Comparison of ENCODE assay signal across 23 cellular contexts in genomic region chr11:8361206-8361605, GRCh38.
"Had no signal": no experiment of that assay in that cellular context is flagged by ENCODE, and none has a peak within 500 bp of the region (broad histone marks: within the 10 kb centered on the region; RNA-seq: fewer than 3 reads in every experiment).

No MANE protein-coding gene starts in this region.

- H3K27me3 Mint-ChIP-seq: stimulated activated naive CD8-positive, alpha-beta T cell treated with anti-CD3 and anti-CD28 coated beads, Interleukin-15, Interleukin-2, amounts not matched to agents 100 ng/mL and 50 ng/mL, for 24 hours had no signal

- H3K4me1 Mint-ChIP-seq: immature natural killer cell; naive thymus-derived CD4-positive, alpha-beta T cell; stimulated activated effector memory CD8-positive, alpha-beta T cell treated with anti-CD3 and anti-CD28 coated beads, Interleukin-12 subunit alpha, Interleukin-12 subunit beta, amount 100 ng/mL, for 72 hours had no signal

- H3K27ac Mint-ChIP-seq: immature natural killer cell; memory B cell; naive thymus-derived CD4-positive, alpha-beta T cell; natural killer cell treated with Interleukin-12 subunit alpha and Interleukin-12 subunit beta and Interleukin-15 and Interleukin-18, amount 100 ng/mL, for 72 hours; stimulated activated effector memory CD8-positive, alpha-beta T cell treated with anti-CD3 and anti-CD28 coated beads, Interleukin-12 subunit alpha, Interleukin-12 subunit beta, amount 100 ng/mL, for 72 hours; stimulated activated naive CD8-positive, alpha-beta T cell treated with anti-CD3 and anti-CD28 coated beads, Interleukin-15, Interleukin-2, amounts not matched to agents 100 ng/mL and 50 ng/mL, for 24 hours had no signal

- H3K9me3 Mint-ChIP-seq: memory B cell; naive thymus-derived CD4-positive, alpha-beta T cell; natural killer cell treated with Interleukin-12 subunit alpha and Interleukin-12 subunit beta and Interleukin-15 and Interleukin-18, amount 100 ng/mL, for 72 hours; stimulated activated effector memory CD8-positive, alpha-beta T cell treated with anti-CD3 and anti-CD28 coated beads, Interleukin-12 subunit alpha, Interleukin-12 subunit beta, amount 100 ng/mL, for 72 hours; stimulated activated naive CD8-positive, alpha-beta T cell treated with anti-CD3 and anti-CD28 coated beads, Interleukin-15, Interleukin-2, amounts not matched to agents 100 ng/mL and 50 ng/mL, for 24 hours had no signal

- ATAC-seq: mucosa of descending colon; naive thymus-derived CD4-positive, alpha-beta T cell; natural killer cell treated with Interleukin-12 subunit alpha and Interleukin-12 subunit beta and Interleukin-15 and Interleukin-18, amount 100 ng/mL, for 72 hours; right cardiac atrium; sciatic nerve; stimulated activated effector memory CD8-positive, alpha-beta T cell treated with anti-CD3 and anti-CD28 coated beads, Interleukin-12 subunit alpha, Interleukin-12 subunit beta, amount 100 ng/mL, for 72 hours had no signal

- DNase-seq: hypothalamus; immature natural killer cell; left ventricle myocardium inferior; midbrain; mucosa of descending colon; naive thymus-derived CD4-positive, alpha-beta T cell; ovary; retina; right cardiac atrium; stimulated activated CD4-positive, alpha-beta T cell treated with anti-CD3 and anti-CD28 coated beads, Interleukin-4, amount 100 ng/mL, for 24 hours; stimulated activated naive CD4-positive, alpha-beta T cell; tibial artery; trophoblast cell; uterus had no signal

- H3K27ac ChIP-seq: left ventricle myocardium inferior, ovary, prostate gland, skin epidermis, suprapubic skin, thoracic aorta, tibial artery, uterus had no signal

- H3K4me1 ChIP-seq: left ventricle myocardium inferior, prostate gland, suprapubic skin, tibial artery, uterus had no signal

- H3K4me3 Mint-ChIP-seq: immature natural killer cell; memory B cell; naive thymus-derived CD4-positive, alpha-beta T cell; natural killer cell treated with Interleukin-12 subunit alpha and Interleukin-12 subunit beta and Interleukin-15 and Interleukin-18, amount 100 ng/mL, for 72 hours; stimulated activated effector memory CD8-positive, alpha-beta T cell treated with anti-CD3 and anti-CD28 coated beads, Interleukin-12 subunit alpha, Interleukin-12 subunit beta, amount 100 ng/mL, for 72 hours; stimulated activated naive CD8-positive, alpha-beta T cell treated with anti-CD3 and anti-CD28 coated beads, Interleukin-15, Interleukin-2, amounts not matched to agents 100 ng/mL and 50 ng/mL, for 24 hours had no signal

- H3K36me3 ChIP-seq: left ventricle myocardium inferior, ovary, prostate gland, suprapubic skin, thoracic aorta, tibial artery, uterus had no signal

- H3K27me3 ChIP-seq: ovary, suprapubic skin, uterus had no signal

- H3K9me3 ChIP-seq: left ventricle myocardium inferior, mucosa of descending colon, ovary, prostate gland, suprapubic skin, thoracic aorta, tibial artery, uterus had no signal

- H3K36me3 Mint-ChIP-seq: immature natural killer cell; memory B cell; naive thymus-derived CD4-positive, alpha-beta T cell; natural killer cell treated with Interleukin-12 subunit alpha and Interleukin-12 subunit beta and Interleukin-15 and Interleukin-18, amount 100 ng/mL, for 72 hours; stimulated activated effector memory CD8-positive, alpha-beta T cell treated with anti-CD3 and anti-CD28 coated beads, Interleukin-12 subunit alpha, Interleukin-12 subunit beta, amount 100 ng/mL, for 72 hours had no signal

- H3K4me3 ChIP-seq: left ventricle myocardium inferior, mucosa of descending colon, ovary, prostate gland, skin epidermis, suprapubic skin, thoracic aorta, tibial artery, uterus had no signal
